Comparison of ENCODE assay signal across 28 cellular contexts in the genomic region with DNA sequence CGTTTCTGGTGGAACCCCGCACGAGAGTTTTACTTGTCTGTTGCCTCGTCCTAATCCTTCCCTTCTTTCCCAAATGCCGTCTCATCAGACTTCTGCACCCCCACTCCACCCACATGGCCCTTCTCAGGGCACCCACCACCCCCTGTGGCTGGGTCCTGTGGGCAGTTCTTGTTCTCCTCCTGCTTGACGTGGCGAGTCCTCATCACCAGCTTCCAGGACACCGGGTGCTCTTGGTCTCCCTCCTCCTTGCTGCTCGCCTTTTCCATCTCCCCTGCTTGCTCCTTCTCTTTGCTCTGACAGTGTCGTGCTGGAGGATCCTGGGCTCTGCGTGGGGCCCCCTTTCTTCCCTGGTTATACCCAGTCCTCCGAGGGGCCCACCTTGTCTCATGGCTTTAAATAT. TPM values are rescaled to one million over a fixed set of nuclear protein-coding genes. Genes with fewer than 3 reads are reported as not detected.
"Had no signal": no experiment of that assay in that cellular context is flagged by ENCODE, and none has a peak within 500 bp of the region (broad histone marks: within the 10 kb centered on the region; RNA-seq: fewer than 3 reads in every experiment).

No MANE protein-coding gene starts in this region.

- H3K27me3 Mint-ChIP-seq: activated naive CD8-positive, alpha-beta T cell treated with anti-CD3 and anti-CD28 coated beads, Interleukin-2, amount 10 ng/mL, durations not matched to agents 7 days and 5 days had no signal

- H3K9ac ChIP-seq: KMS-11 had no signal

- H3K9me3 ChIP-seq: adrenal gland, body of pancreas had no signal

- H3K36me3 ChIP-seq: adrenal gland had no signal

- H3K4me2 ChIP-seq: KMS-11 had no signal

- H3K4me1 ChIP-seq: adrenal gland had no signal

- H3K27ac ChIP-seq: adrenal gland, KMS-11, SK-N-MC had no signal

- H3K27ac Mint-ChIP-seq: activated CD8-positive, alpha-beta T cell treated with anti-CD3 and anti-CD28 coated beads, Interleukin-2, amount 10 ng/mL, durations not matched to agents 7 days and 5 days; activated naive CD8-positive, alpha-beta T cell treated with anti-CD3 and anti-CD28 coated beads, Interleukin-2, amount 10 ng/mL, durations not matched to agents 7 days and 5 days; T-cell had no signal

- H3K4me3 ChIP-seq: adrenal gland, body of pancreas, SK-N-MC had no signal

- H3K36me3 Mint-ChIP-seq: activated naive CD8-positive, alpha-beta T cell treated with anti-CD3 and anti-CD28 coated beads, Interleukin-2, amount 10 ng/mL, durations not matched to agents 7 days and 5 days; T-cell had no signal

- H3K9me3 Mint-ChIP-seq: activated naive CD8-positive, alpha-beta T cell treated with anti-CD3 and anti-CD28 coated beads, Interleukin-2, amount 10 ng/mL, durations not matched to agents 7 days and 5 days; T-cell had no signal

- ATAC-seq: activated CD8-positive, alpha-beta T cell treated with anti-CD3 and anti-CD28 coated beads, Interleukin-2, amount 10 ng/mL, durations not matched to agents 7 days and 5 days; body of pancreas; T-cell had no signal

- DNase-seq: activated CD4-positive, alpha-beta T cell treated with anti-CD3 and anti-CD28 coated beads for 48 hours; activated CD4-positive, alpha-beta T cell treated with anti-CD3 and anti-CD28 coated beads, Interleukin-2, amount 50 U/mL, for 4 hours; activated CD4-positive, CD25-positive, alpha-beta regulatory T cell treated with anti-CD3 and anti-CD28 coated beads, Interleukin-2, amount 50 U/mL, for 72 hours; activated CD8-positive, alpha-beta memory T cell treated with anti-CD3 and anti-CD28 coated beads, Interleukin-2, amount 50 U/mL, for 48 hours; activated CD8-positive, alpha-beta T cell treated with anti-CD3 and anti-CD28 coated beads, Interleukin-2, amount 10 ng/mL, durations not matched to agents 7 days and 5 days; activated naive CD4-positive, alpha-beta T cell treated with anti-CD3 and anti-CD28 coated beads, Interleukin-2, amount 50 U/mL, for 16 hours; activated naive CD8-positive, alpha-beta T cell treated with anti-CD3 and anti-CD28 coated beads, Interleukin-2, amount 10 ng/mL, durations not matched to agents 7 days and 5 days; activated T-cell treated with anti-CD3 and anti-CD28 coated beads, Interleukin-2, amount 50 U/mL, for 1 hour; adrenal gland; aorta; body of pancreas; central memory CD4-positive, alpha-beta T cell; NCI-H1092; NCI-H1417; NCI-H1694; NCI-H2029; NCI-H2107; NCI-H2171 treated with DMSO at 0.1 percent for 48 hours; NCI-H226; NCI-H526; NCI-H82; T-cell; T-helper 2 cell had no signal

- H3K4me1 Mint-ChIP-seq: activated naive CD8-positive, alpha-beta T cell treated with anti-CD3 and anti-CD28 coated beads, Interleukin-2, amount 10 ng/mL, durations not matched to agents 7 days and 5 days; T-cell had no signal

- H3K27me3 ChIP-seq: adrenal gland, body of pancreas had no signal

- H3K4me3 Mint-ChIP-seq: activated CD8-positive, alpha-beta T cell treated with anti-CD3 and anti-CD28 coated beads, Interleukin-2, amount 10 ng/mL, durations not matched to agents 7 days and 5 days; activated naive CD8-positive, alpha-beta T cell treated with anti-CD3 and anti-CD28 coated beads, Interleukin-2, amount 10 ng/mL, durations not matched to agents 7 days and 5 days; T-cell had no signal

RNA-seq across cellular contexts. Expression of a gene that starts 51.8 kb away (rescaled TPM):
- total RNA-seq: activated CD8-positive, alpha-beta T cell treated with anti-CD3 and anti-CD28 coated beads, Interleukin-2, amount 10 ng/mL, durations not matched to agents 7 days and 5 days; activated naive CD8-positive, alpha-beta T cell treated with anti-CD3 and anti-CD28 coated beads, Interleukin-2, amount 10 ng/mL, durations not matched to agents 7 days and 5 days; MCF 10A; NCI-H460; OCI-LY7 had no signal
